13 cellular contexts compared by ENCODE assay signal in genomic region chr7:50665403-50666123, GRCh38.
DNase-seq lines count a peak whose midpoint lies in the region; ATAC-seq and TF ChIP-seq lines count a peak whose summit lies in the region.
"Had no signal": no experiment of that assay in that cellular context is flagged by ENCODE, and none has a peak within 500 bp of the region (broad histone marks: within the 10 kb centered on the region; RNA-seq: fewer than 3 reads in every experiment).

No MANE protein-coding gene starts in this region.

- ATAC-seq in thoracic aorta (ENCODE audit: insufficient number of reproducible peaks, low FRiP score, low read depth) = no peak

- no peaks in the 10 kb centered on the region for H3K79me2 ChIP-seq in OCI-LY3 (ENCODE audit: low read length)

- no peak for TF ChIP-seq CTCF in MCF 10A (IDR thresholded peaks at IDR 0.05; ENCODE audit: unreplicated experiment)
- TF ChIP-seq CTCF in breast epithelium (IDR thresholded peaks at IDR 0.05) = no peak
- TF ChIP-seq CTCF in OCI-LY3 (IDR thresholded peaks at IDR 0.05; ENCODE audit: low read depth, low read length) = peak; percentile 44
- TF ChIP-seq CTCF in fibroblast of mammary gland (conservative IDR thresholded peaks at IDR 0.05; ENCODE audit: control insufficient read depth, insufficient read depth, low read depth, low read length) = no peak
- no peak for TF ChIP-seq CTCF in thoracic aorta (IDR thresholded peaks at IDR 0.05)

- H3K4me3 ChIP-seq in breast epithelium (no peak overlapping the region), OCI-LY3 (ENCODE audit: low read length) (peak overlapping the region; percentile 15; the same call in 1 of the 2 replicates), fibroblast of mammary gland (ENCODE audit: control insufficient read depth, low read depth, low read length) (no peak overlapping the region), thoracic aorta (no peak overlapping the region)

- H3K27ac ChIP-seq in breast epithelium (no peak overlapping the region), OCI-LY3 (ENCODE audit: low read length) (no peak overlapping the region), thoracic aorta (peak overlapping the region; percentile 6 to 77)
- H3K27ac ChIP-seq: KMS-11 had no signal

- peak overlapping the region; percentile 43; the same call in 1 of the 2 replicates for H2AFZ ChIP-seq in OCI-LY3 (ENCODE audit: low read depth, low read length)

- peaks cover 48% of the 10 kb centered on the region for H3K36me3 Mint-ChIP-seq in MCF 10A (ENCODE audit: insufficient read depth, unreplicated experiment)

- H3K9me3 ChIP-seq in breast epithelium (no peaks in the 10 kb centered on the region), OCI-LY3 (ENCODE audit: insufficient read depth, low read length) (no peaks in the 10 kb centered on the region), thoracic aorta (no peaks in the 10 kb centered on the region)

- CTCF ChIA-PET in MCF 10A (lab: Yijun Ruan, JAX) = interaction anchor here (0.9 to 1.8 kb wide), 5 partner anchors 11 to 495 kb away, joined by 3 to 9 read pairs (median 8); no protein-coding TSS in a partner anchor

- H3K27ac Mint-ChIP-seq in MCF 10A (ENCODE audit: low read depth, unreplicated experiment) = peak overlapping the region; percentile 64

- intact Hi-C loops in MCF 10A (cut with micrococcal nuclease) = no loop called here
- intact Hi-C loops in breast epithelium (cut with DNase I; ENCODE audit: low total_unique reads) = no loop called here

- no peaks in the 10 kb centered on the region for H3K27me3 Mint-ChIP-seq in MCF 10A (ENCODE audit: insufficient read depth, unreplicated experiment)

- peak overlapping the region; percentile 62 for H3K4me2 ChIP-seq in OCI-LY3 (ENCODE audit: low read length)
- H3K4me2 ChIP-seq: KMS-11 had no signal

- H3K4me1 ChIP-seq in breast epithelium = peaks cover 0 to 17% of the 10 kb centered on the region in 2 donors
- peaks cover 25% of the 10 kb centered on the region for H3K4me1 ChIP-seq in OCI-LY3 (ENCODE audit: low read length)
- H3K4me1 ChIP-seq in thoracic aorta (ENCODE audit: control insufficient read depth in 1 of 2, low read depth in 2 of 2) = peaks cover 60 to 73% of the 10 kb centered on the region in 2 donors

- H3K36me3 ChIP-seq in breast epithelium (no peaks in the 10 kb centered on the region), OCI-LY3 (replicated peaks; ENCODE audit: low read depth, low read length) (no peaks in the 10 kb centered on the region), thoracic aorta (no peaks in the 10 kb centered on the region)

- POLR2A ChIA-PET in MCF 10A (lab: Yijun Ruan, JAX) = no interaction called here

- TF ChIP-seq POLR2A in breast epithelium (IDR thresholded peaks at IDR 0.05) = no peak

- H3K9ac ChIP-seq in OCI-LY3 (ENCODE audit: low read length) = no peak overlapping the region
- H3K9ac ChIP-seq: KMS-11 had no signal

- H3K4me1 Mint-ChIP-seq in MCF 10A (ENCODE audit: insufficient read depth, unreplicated experiment) = peaks cover 12% of the 10 kb centered on the region

- H4K20me1 ChIP-seq in OCI-LY3 (ENCODE audit: insufficient read depth, low read length) = no peaks in the 10 kb centered on the region

- no peak overlapping the region for H3K4me3 Mint-ChIP-seq in MCF 10A (ENCODE audit: unreplicated experiment)

- DNase-seq in MCF 10A (ENCODE audit: unreplicated experiment) (peak; percentile 16), breast epithelium (ENCODE audit: low spot score in 2 of 2) (no peak), fibroblast of mammary gland (ENCODE audit: low read depth) (peak; percentile 89), thoracic aorta (ENCODE audit: low spot score) (no peak), superior temporal gyrus (ENCODE audit: extremely low spot score) (no peak), HPDE6-E6E7 (ENCODE audit: extremely low spot score) (no peak)
- no peak for DNase-seq in activated CD4-positive, CD25-positive, alpha-beta regulatory T cell treated with anti-CD3 and anti-CD28 coated beads, Interleukin-2, amount 50 U/mL, for 72 hours
- DNase-seq: NCI-H510A; stimulated activated CD4-positive, alpha-beta T cell treated with anti-CD3 and anti-CD28 coated beads, Interleukin-15, amount 100 ng/mL, for 24 hours; stimulated activated naive CD4-positive, alpha-beta T cell; SW 1271 had no signal

- BruUV-seq in MCF 10A (replicated peaks; lab: Mats Ljungman, UMichigan) = no TSS peak

- no peaks in the 10 kb centered on the region for H3K27me3 ChIP-seq in breast epithelium
- H3K27me3 ChIP-seq in OCI-LY3 (ENCODE audit: low read depth, low read length) = peaks cover 7% of the 10 kb centered on the region
- no peaks in the 10 kb centered on the region for H3K27me3 ChIP-seq in thoracic aorta (replicated peaks; ENCODE audit: insufficient read depth)

- H3K9me3 Mint-ChIP-seq in MCF 10A (ENCODE audit: unreplicated experiment) = no peaks in the 10 kb centered on the region

Comparison
In these comparisons a context has a peak if more than half of its experiments do, and no peak if none do; other contexts are left out.
1. DNase-seq: peak in MCF 10A (single experiment) and fibroblast of mammary gland (single experiment); none in breast epithelium (0 of 2), thoracic aorta (single experiment), superior temporal gyrus (single experiment), activated CD4-positive, CD25-positive, alpha-beta regulatory T cell treated with anti-CD3 and anti-CD28 coated beads, Interleukin-2, amount 50 U/mL, for 72 hours (single experiment) and HPDE6-E6E7 (single experiment).
2. H3K27ac ChIP-seq: peak in thoracic aorta (2 of 2); none in breast epithelium (0 of 2) and OCI-LY3 (single experiment).